In genomic region chr7:7152315-7152714, GRCh38 we compare ENCODE assay signal across 22 cellular contexts.
"Had no signal": no experiment of that assay in that cellular context is flagged by ENCODE, and none has a peak within 500 bp of the region (broad histone marks: within the 10 kb centered on the region; RNA-seq: fewer than 3 reads in every experiment).

No MANE protein-coding gene starts in this region.

- ATAC-seq: effector memory CD8-positive, alpha-beta T cell; esophagus mucosa; gastrocnemius medialis; heart right ventricle; left cardiac atrium; left lung; left ventricle myocardium superior; lower lobe of right lung; mucosa of descending colon had no signal

- H3K9me3 ChIP-seq: colonic mucosa, esophagus squamous epithelium, gastrocnemius medialis, lower lobe of right lung, mucosa of descending colon had no signal

- H3K36me3 ChIP-seq: colonic mucosa, esophagus squamous epithelium, gastrocnemius medialis, heart right ventricle, left lung, lower lobe of right lung had no signal

- H3K27ac ChIP-seq: colonic mucosa, epithelial cell of prostate, esophagus squamous epithelium, gastrocnemius medialis, heart right ventricle, left lung, lower lobe of right lung had no signal

- DNase-seq: colonic mucosa; cortex of kidney; effector CD8-positive, alpha-beta T cell; effector memory CD8-positive, alpha-beta T cell; endodermal cell; erythroblast; esophagus squamous epithelium; foreskin fibroblast; foreskin melanocyte; gastrocnemius medialis; glutamatergic neuron; head of caudate nucleus; heart right ventricle; hippocampal formation; left cardiac atrium; left lung; left ventricle myocardium superior; lower lobe of right lung; mesenchymal stem cell; mucosa of descending colon had no signal

- H3K4me3 ChIP-seq: colonic mucosa, esophagus squamous epithelium, gastrocnemius medialis, heart right ventricle, left lung, lower lobe of right lung, mucosa of descending colon had no signal

- H3K27me3 ChIP-seq: colonic mucosa, esophagus squamous epithelium, gastrocnemius medialis, left lung had no signal

- H3K4me1 ChIP-seq: colonic mucosa, esophagus squamous epithelium, gastrocnemius medialis had no signal
